ENCODE assay signal across 14 cellular contexts in genomic region chr20:18585134-18585533, GRCh38. TPM values are rescaled to one million over a fixed set of nuclear protein-coding genes. Genes with fewer than 3 reads are reported as not detected.
DNase-seq lines count a peak whose midpoint lies in the region; ATAC-seq, FAIRE-seq and TF ChIP-seq lines count a peak whose summit lies in the region.
"Had no signal": no experiment of that assay in that cellular context is flagged by ENCODE, and none has a peak within 500 bp of the region (broad histone marks: within the 10 kb centered on the region; RNA-seq: fewer than 3 reads in every experiment).

No MANE protein-coding gene starts in this region.

- H3K4me1 ChIP-seq in foreskin keratinocyte (peaks cover 10% of the 10 kb centered on the region), kidney (ENCODE audit: control insufficient read depth in 1 of 2, insufficient read depth in 1 of 2, low read depth in 1 of 2, low read length in 2 of 2) (no peaks in the 10 kb centered on the region)

- intact Hi-C loops in kidney (cut with DNase I), result no loop called here

- H3K27ac ChIP-seq in foreskin keratinocyte, result no peak overlapping the region
- no peak overlapping the region for H3K27ac ChIP-seq in kidney (ENCODE audit: low read depth in 2 of 2, low read length in 2 of 2)

- H3K27me3 ChIP-seq in foreskin keratinocyte, result no peaks in the 10 kb centered on the region

- no peak overlapping the region for H3K9ac ChIP-seq in kidney (ENCODE audit: low read length in 2 of 2)

- H3K4me3 ChIP-seq in AG09309 (ENCODE audit: control insufficient read depth, low read depth, low read length), result no peak overlapping the region
- no peak overlapping the region for H3K4me3 ChIP-seq in kidney (ENCODE audit: low read length in 2 of 2)

- TF ChIP-seq CTCF in AG09309 (IDR thresholded peaks at IDR 0.05; ENCODE audit: control insufficient read depth, insufficient read depth, low read depth, low read length, missing control alignments) (no peak), foreskin keratinocyte (conservative IDR thresholded peaks at IDR 0.05) (no peak), kidney (IDR thresholded peaks at IDR 0.05; ENCODE audit: borderline replicate concordance, extremely low read depth, insufficient read depth) (no peak)

- FAIRE-seq in kidney (lab: Jason Lieb, UNC), result no peak

- no peak for ATAC-seq in foreskin keratinocyte
- ATAC-seq in HG02571 (IDR thresholded peaks at IDR 0.05; ENCODE audit: unreplicated experiment), result no peak
- no peak for ATAC-seq in GM18870 (IDR thresholded peaks at IDR 0.05; ENCODE audit: unreplicated experiment)
- ATAC-seq: activated CD8-positive, alpha-beta T cell treated with anti-CD3 and anti-CD28 coated beads, Interleukin-2, amount 10 ng/mL, durations not matched to agents 7 days and 5 days; natural killer cell treated with Interleukin-12 subunit alpha and Interleukin-12 subunit beta and Interleukin-15 and Interleukin-18, amount 100 ng/mL, for 72 hours; stimulated activated effector memory CD8-positive, alpha-beta T cell treated with anti-CD3 and anti-CD28 coated beads, Interleukin-12 subunit alpha, Interleukin-12 subunit beta, amount 100 ng/mL, for 72 hours had no signal

- H3K36me3 ChIP-seq in kidney (ENCODE audit: control insufficient read depth in 1 of 2, insufficient read depth in 2 of 2, low read length in 2 of 2), result no peaks in the 10 kb centered on the region

- DNase-seq in AG09309 (ENCODE audit: low read depth) (peak; percentile 63), H4 (ENCODE audit: low spot score) (peak; percentile 48), SW480 (ENCODE audit: low spot score) (peak; percentile 94), foreskin keratinocyte (peak; percentile 25 to 49), kidney (no peak)
- no peak for DNase-seq in activated CD4-positive, alpha-beta T cell treated with anti-CD3 and anti-CD28 coated beads, Interleukin-2, amount 50 U/mL, for 4 hours
- DNase-seq: activated CD8-positive, alpha-beta T cell treated with anti-CD3 and anti-CD28 coated beads, Interleukin-2, amount 10 ng/mL, durations not matched to agents 7 days and 5 days; activated naive CD4-positive, alpha-beta T cell treated with anti-CD3 and anti-CD28 coated beads, Interleukin-2, amount 50 U/mL, for 16 hours; C1 segment of cervical spinal cord; NCI-H510A had no signal

- H3K9me3 ChIP-seq in kidney (ENCODE audit: control insufficient read depth in 1 of 2, low read length in 2 of 2), result no peaks in the 10 kb centered on the region

RNA-seq across cellular contexts. Expression of gene DTD1, which starts 2.7 kb away (rescaled TPM):
- 78.0 and 108 TPM in 2 replicates for total RNA-seq in H4 (2014; rRNA removed; shearing (Covaris generic))
- total RNA-seq in foreskin keratinocyte (82.1 TPM in 2 replicates), kidney (45.3 TPM)
- polyA plus RNA-seq in foreskin keratinocyte (80.8 and 84.0 TPM in 2 replicates), kidney (ENCODE audit: insufficient read depth, low read depth, low replicate concordance) (47.4 TPM)

RNA-seq across cellular contexts. Expression of gene SMIM26, which starts 17.9 kb away (rescaled TPM):
- total RNA-seq in H4 (2014; rRNA removed; shearing (Covaris generic)), result 148 and 149 TPM in 2 replicates
- 61.2 and 62.6 TPM in 2 replicates for total RNA-seq in foreskin keratinocyte
- polyA plus RNA-seq in foreskin keratinocyte, result 80.1 and 84.6 TPM in 2 replicates
- total RNA-seq in kidney, result 60.1 TPM
- 207 TPM for polyA plus RNA-seq in kidney (ENCODE audit: insufficient read depth, low read depth, low replicate concordance)

Comparison
In these comparisons a context has a peak if more than half of its experiments do, and no peak if none do; other contexts are left out.
1. DNase-seq: peak in AG09309 (single experiment), H4 (single experiment), SW480 (single experiment) and foreskin keratinocyte (2 of 2); none in activated CD4-positive, alpha-beta T cell treated with anti-CD3 and anti-CD28 coated beads, Interleukin-2, amount 50 U/mL, for 4 hours (0 of 2) and kidney (single experiment).